Comparison of ENCODE assay signal across 16 cellular contexts in genomic region chr9:83628540-83628939, GRCh38.
"Had no signal": no experiment of that assay in that cellular context is flagged by ENCODE, and none has a peak within 500 bp of the region (broad histone marks: within the 10 kb centered on the region; RNA-seq: fewer than 3 reads in every experiment).

No MANE protein-coding gene starts in this region.

- H3K36me3 Mint-ChIP-seq: WTC11 had no signal

- H3K9me3 Mint-ChIP-seq: activated T-cell treated with anti-CD3 and anti-CD28 coated beads, Interleukin-2, amount 50 U/mL, for 4 hours; central memory CD8-positive, alpha-beta T cell; mesothelial cell of epicardium; stimulated activated memory B cell treated with anti-CD40 and anti-IgM and Interleukin-4, amounts not matched to agents 10 μg/mL and 1 μg/mL and 100 μg/mL, for 72 hours; type B pancreatic cell; WTC11 had no signal

- H3K4me3 Mint-ChIP-seq: activated T-cell treated with anti-CD3 and anti-CD28 coated beads, Interleukin-2, amount 50 U/mL, for 4 hours; central memory CD8-positive, alpha-beta T cell; mesothelial cell of epicardium; stimulated activated memory B cell treated with anti-CD40 and anti-IgM and Interleukin-4, amounts not matched to agents 10 μg/mL and 1 μg/mL and 100 μg/mL, for 72 hours; type B pancreatic cell; WTC11 had no signal

- H3K27ac Mint-ChIP-seq: mesothelial cell of epicardium; stimulated activated memory B cell treated with anti-CD40 and anti-IgM and Interleukin-4, amounts not matched to agents 10 μg/mL and 1 μg/mL and 100 μg/mL, for 72 hours; type B pancreatic cell; WTC11 had no signal

- DNase-seq: activated CD4-positive, alpha-beta T cell treated with anti-CD3 and anti-CD28 coated beads, Interleukin-2, amount 50 U/mL, for 1 hour; activated gamma-delta T cell treated with Interleukin-2 at 50 U/mL for 16 hours; activated T-cell treated with anti-CD3 and anti-CD28 coated beads, Interleukin-2, amount 50 U/mL, for 4 hours; adrenal gland; body of pancreas; cortex of kidney; effector memory CD4-positive, alpha-beta T cell; lower lobe of right lung; substantia nigra; T1000 had no signal

- ATAC-seq: body of pancreas; stimulated activated memory B cell treated with anti-CD40 and anti-IgM and Interleukin-4, amounts not matched to agents 10 μg/mL and 1 μg/mL and 100 μg/mL, for 72 hours; WTC11 had no signal

- H3K27me3 ChIP-seq: adrenal gland, body of pancreas, right atrium auricular region had no signal

- H3K27ac ChIP-seq: adrenal gland, body of pancreas, lower lobe of right lung, right atrium auricular region had no signal

- H3K27me3 Mint-ChIP-seq: central memory CD8-positive, alpha-beta T cell; stimulated activated memory B cell treated with anti-CD40 and anti-IgM and Interleukin-4, amounts not matched to agents 10 μg/mL and 1 μg/mL and 100 μg/mL, for 72 hours; type B pancreatic cell had no signal
